Comparison of ENCODE assay signal across 32 cellular contexts in the genomic region with DNA sequence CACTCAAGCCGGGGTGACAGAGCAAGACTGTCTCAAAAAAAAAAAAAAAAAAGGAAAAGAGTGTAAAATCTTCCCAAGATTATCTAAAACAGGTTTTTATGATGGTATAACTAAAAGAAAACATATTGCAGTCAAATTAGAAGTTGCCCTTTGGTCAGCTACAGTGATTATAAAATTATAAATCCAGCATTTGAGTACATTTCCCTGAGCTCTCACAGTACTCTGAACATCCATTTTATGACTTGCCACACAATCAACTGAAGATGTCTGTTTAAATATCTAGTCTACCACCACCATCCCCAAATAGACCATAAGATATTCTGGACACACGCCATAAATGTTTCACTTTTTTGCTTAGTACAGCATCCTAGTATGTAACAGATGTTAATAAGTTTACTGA.
"Had no signal": no experiment of that assay in that cellular context is flagged by ENCODE, and none has a peak within 500 bp of the region (broad histone marks: within the 10 kb centered on the region; RNA-seq: fewer than 3 reads in every experiment).

No MANE protein-coding gene starts in this region.

- H3K36me3 ChIP-seq: ascending aorta, cardiac muscle cell had no signal

- H3K27me3 Mint-ChIP-seq: T-helper 17 cell had no signal

- H3K27ac Mint-ChIP-seq: activated CD4-positive, alpha-beta memory T cell treated with anti-CD3 and anti-CD28 coated beads, Interleukin-2, amount 10 ng/mL, durations not matched to agents 7 days and 5 days; activated CD4-positive, alpha-beta T cell treated with anti-CD3 and anti-CD28 coated beads for 36 hours; activated CD4-positive, alpha-beta T cell treated with anti-CD3 and anti-CD28 coated beads, Interleukin-2, amount 10 ng/mL, durations not matched to agents 7 days and 5 days; activated CD8-positive, alpha-beta memory T cell treated with anti-CD3 and anti-CD28 coated beads, Interleukin-2, amount 10 ng/mL, durations not matched to agents 7 days and 5 days; activated CD8-positive, alpha-beta T cell treated with anti-CD3 and anti-CD28 coated beads, Interleukin-2, amount 10 ng/mL, durations not matched to agents 7 days and 5 days; activated naive CD4-positive, alpha-beta T cell treated with anti-CD3 and anti-CD28 coated beads, Interleukin-2, amount 10 ng/mL, durations not matched to agents 7 days and 5 days; activated naive CD4-positive, alpha-beta T cell treated with anti-CD3 and anti-CD28 coated beads, Interleukin-2, amount 50 U/mL, for 24 hours; activated naive CD8-positive, alpha-beta T cell; activated naive CD8-positive, alpha-beta T cell treated with anti-CD3 and anti-CD28 coated beads, Interleukin-2, amount 10 ng/mL, durations not matched to agents 7 days and 5 days; activated naive CD8-positive, alpha-beta T cell treated with anti-CD3 and anti-CD28 coated beads, Interleukin-2, amount 50 U/mL, for 24 hours; activated T-cell treated with anti-CD3 and anti-CD28 coated beads, Interleukin-2, amount 50 U/mL, for 24 hours; activated T-helper 2 cell treated with anti-CD3 and anti-CD28 coated beads, Interferon-gamma antibody, Interleukin-2, Interleukin-4, amounts not matched to agents 10 μg/mL and 5 μg/mL and 100 μg/mL, durations not matched to agents 14 hours and 24 hours and 36 hours; brain; T-helper 17 cell had no signal

- ATAC-seq: activated CD4-positive, alpha-beta T cell treated with anti-CD3 and anti-CD28 coated beads for 36 hours; activated CD4-positive, CD25-positive, alpha-beta regulatory T cell treated with anti-CD3 and anti-CD28 coated beads, Interleukin-2, amount 50 U/mL, for 24 hours; activated CD8-positive, alpha-beta memory T cell treated with anti-CD3 and anti-CD28 coated beads, Interleukin-2, amount 10 ng/mL, durations not matched to agents 7 days and 5 days; activated CD8-positive, alpha-beta T cell treated with anti-CD3 and anti-CD28 coated beads, Interleukin-2, amount 10 ng/mL, durations not matched to agents 7 days and 5 days; activated naive CD8-positive, alpha-beta T cell treated with anti-CD3 and anti-CD28 coated beads, Interleukin-2, amount 50 U/mL, for 24 hours; T-helper 17 cell had no signal

- H3K36me3 Mint-ChIP-seq: activated naive CD4-positive, alpha-beta T cell treated with anti-CD3 and anti-CD28 coated beads, Interleukin-2, amount 10 ng/mL, durations not matched to agents 7 days and 5 days; brain had no signal

- H3K4me1 Mint-ChIP-seq: activated CD4-positive, alpha-beta memory T cell treated with anti-CD3 and anti-CD28 coated beads, Interleukin-2, amount 10 ng/mL, durations not matched to agents 7 days and 5 days; activated CD4-positive, alpha-beta T cell treated with anti-CD3 and anti-CD28 coated beads for 36 hours; activated CD4-positive, alpha-beta T cell treated with anti-CD3 and anti-CD28 coated beads, Interleukin-2, amount 10 ng/mL, durations not matched to agents 7 days and 5 days; activated CD8-positive, alpha-beta memory T cell treated with anti-CD3 and anti-CD28 coated beads, Interleukin-2, amount 10 ng/mL, durations not matched to agents 7 days and 5 days; activated naive CD4-positive, alpha-beta T cell treated with anti-CD3 and anti-CD28 coated beads, Interleukin-2, amount 10 ng/mL, durations not matched to agents 7 days and 5 days; activated naive CD4-positive, alpha-beta T cell treated with anti-CD3 and anti-CD28 coated beads, Interleukin-2, amount 50 U/mL, for 24 hours; activated naive CD8-positive, alpha-beta T cell treated with anti-CD3 and anti-CD28 coated beads, Interleukin-2, amount 10 ng/mL, durations not matched to agents 7 days and 5 days; brain; central memory CD8-positive, alpha-beta T cell; T-helper 17 cell had no signal

- DNase-seq: activated CD4-positive, alpha-beta memory T cell treated with anti-CD3 and anti-CD28 coated beads, Interleukin-2, amount 10 ng/mL, durations not matched to agents 7 days and 5 days; activated CD4-positive, alpha-beta T cell treated with anti-CD3 and anti-CD28 coated beads for 1 hour; activated CD4-positive, alpha-beta T cell treated with anti-CD3 and anti-CD28 coated beads for 36 hours; activated CD4-positive, alpha-beta T cell treated with anti-CD3 and anti-CD28 coated beads for 48 hours; activated CD4-positive, alpha-beta T cell treated with anti-CD3 and anti-CD28 coated beads, Interleukin-2, amount 10 ng/mL, durations not matched to agents 7 days and 5 days; activated CD4-positive, alpha-beta T cell treated with anti-CD3 and anti-CD28 coated beads, Interleukin-2, amount 50 U/mL, for 48 hours; activated CD4-positive, CD25-positive, alpha-beta regulatory T cell; activated CD8-positive, alpha-beta memory T cell treated with anti-CD3 and anti-CD28 coated beads for 24 hours; activated CD8-positive, alpha-beta memory T cell treated with anti-CD3 and anti-CD28 coated beads, Interleukin-2, amount 10 ng/mL, durations not matched to agents 7 days and 5 days; activated CD8-positive, alpha-beta memory T cell treated with anti-CD3 and anti-CD28 coated beads, Interleukin-2, amount 50 U/mL, for 48 hours; activated CD8-positive, alpha-beta T cell treated with anti-CD3 and anti-CD28 coated beads, Interleukin-2, amount 10 ng/mL, durations not matched to agents 7 days and 5 days; activated effector memory CD4-positive, alpha-beta T cell treated with Interleukin-2 at 50 U/mL for 16 hours; activated gamma-delta T cell; activated naive CD4-positive, alpha-beta T cell treated with anti-CD3 and anti-CD28 coated beads, Interleukin-2, amount 10 ng/mL, durations not matched to agents 7 days and 5 days; activated naive CD4-positive, alpha-beta T cell treated with Interleukin-2 at 50 U/mL for 16 hours; activated naive CD8-positive, alpha-beta T cell treated with anti-CD3 and anti-CD28 coated beads, Interleukin-2, amount 10 ng/mL, durations not matched to agents 7 days and 5 days; activated naive CD8-positive, alpha-beta T cell treated with anti-CD3 and anti-CD28 coated beads, Interleukin-2, amount 50 U/mL, for 24 hours; activated T-cell treated with anti-CD3 and anti-CD28 coated beads, Interleukin-2, amount 50 U/mL, for 24 hours; activated T-cell treated with anti-CD3 and anti-CD28 coated beads, Interleukin-2, amount 50 U/mL, for 48 hours; amygdala; anterior cingulate cortex; caudate nucleus; cerebellar nuclear complex; T-helper 17 cell had no signal

- H3K4me1 ChIP-seq: ascending aorta had no signal

- H3K4me3 ChIP-seq: ascending aorta, cardiac muscle cell had no signal

- H3K4me3 Mint-ChIP-seq: activated CD4-positive, alpha-beta memory T cell treated with anti-CD3 and anti-CD28 coated beads, Interleukin-2, amount 10 ng/mL, durations not matched to agents 7 days and 5 days; activated CD4-positive, alpha-beta T cell treated with anti-CD3 and anti-CD28 coated beads for 36 hours; activated CD4-positive, alpha-beta T cell treated with anti-CD3 and anti-CD28 coated beads, Interleukin-2, amount 10 ng/mL, durations not matched to agents 7 days and 5 days; activated CD8-positive, alpha-beta memory T cell treated with anti-CD3 and anti-CD28 coated beads, Interleukin-2, amount 10 ng/mL, durations not matched to agents 7 days and 5 days; activated CD8-positive, alpha-beta T cell treated with anti-CD3 and anti-CD28 coated beads, Interleukin-2, amount 10 ng/mL, durations not matched to agents 7 days and 5 days; activated naive CD4-positive, alpha-beta T cell treated with anti-CD3 and anti-CD28 coated beads, Interleukin-2, amount 10 ng/mL, durations not matched to agents 7 days and 5 days; activated naive CD4-positive, alpha-beta T cell treated with anti-CD3 and anti-CD28 coated beads, Interleukin-2, amount 50 U/mL, for 24 hours; activated naive CD8-positive, alpha-beta T cell; activated naive CD8-positive, alpha-beta T cell treated with anti-CD3 and anti-CD28 coated beads, Interleukin-2, amount 10 ng/mL, durations not matched to agents 7 days and 5 days; activated naive CD8-positive, alpha-beta T cell treated with anti-CD3 and anti-CD28 coated beads, Interleukin-2, amount 50 U/mL, for 24 hours; activated T-cell treated with anti-CD3 and anti-CD28 coated beads, Interleukin-2, amount 50 U/mL, for 24 hours; brain; central memory CD8-positive, alpha-beta T cell; T-helper 17 cell had no signal
